8 cellular contexts compared by ENCODE assay signal in genomic region chr12:111873113-111873512, GRCh38.
"Had no signal": no experiment of that assay in that cellular context is flagged by ENCODE, and none has a peak within 500 bp of the region (broad histone marks: within the 10 kb centered on the region; RNA-seq: fewer than 3 reads in every experiment).

No MANE protein-coding gene starts in this region.

- H2AFZ ChIP-seq: GM23248 had no signal

- H3K27ac ChIP-seq: GM23248 had no signal

- H3K4me3 ChIP-seq: GM23248 had no signal

- H3K9ac ChIP-seq: GM23248 had no signal

- DNase-seq: GM23248, H9, HCEC 1CT, HFFc6, KG1 had no signal

- FAIRE-seq: H1, H54, HTR-8/SVneo had no signal
